8 cellular contexts compared by ENCODE assay signal in the genomic region with DNA sequence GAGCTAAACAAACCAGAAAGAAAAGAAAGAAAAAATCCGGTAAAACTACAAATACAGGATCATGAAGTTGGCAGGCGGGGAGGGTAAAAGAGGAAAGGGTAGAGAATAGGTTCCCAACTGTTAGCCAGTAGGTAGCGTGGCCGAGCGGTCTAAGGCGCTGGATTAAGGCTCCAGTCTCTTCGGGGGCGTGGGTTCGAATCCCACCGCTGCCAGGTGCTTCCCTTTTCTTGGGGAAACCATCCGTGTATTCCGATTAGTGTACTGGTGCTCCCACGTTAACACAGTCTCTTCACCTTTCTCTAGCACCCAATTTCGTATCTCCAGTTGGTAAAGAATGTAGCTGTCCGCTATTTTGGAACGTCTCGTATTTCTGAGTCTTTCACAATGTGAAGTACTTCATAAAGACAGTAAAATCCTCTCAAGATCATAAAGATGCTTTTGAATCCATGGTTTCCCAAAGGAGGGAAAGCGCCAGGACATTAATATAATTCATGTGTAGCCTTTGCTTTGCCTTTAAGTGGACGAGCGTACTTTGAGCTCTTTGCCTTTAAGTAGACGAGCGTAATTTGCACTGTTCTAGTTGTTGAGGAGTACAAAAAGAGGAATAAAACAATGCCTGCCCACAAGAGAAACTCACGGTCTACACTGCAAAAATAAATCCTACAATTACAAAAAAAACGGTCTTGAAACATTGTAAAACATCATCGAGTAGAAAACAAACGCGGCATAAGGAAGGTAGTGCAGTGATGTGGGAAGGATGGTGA. TPM values are rescaled to one million over a fixed set of nuclear protein-coding genes. Genes with fewer than 3 reads are reported as not detected.
DNase-seq lines count a peak whose midpoint lies in the region; ATAC-seq, FAIRE-seq and TF ChIP-seq lines count a peak whose summit lies in the region.

No MANE protein-coding gene starts in this region.

- TF ChIP-seq CTCF in progenitor cell of endocrine pancreas (IDR thresholded peaks at IDR 0.05; ENCODE audit: unreplicated experiment) = no peak

- no peaks in the 10 kb centered on the region for H3K36me3 Mint-ChIP-seq in progenitor cell of endocrine pancreas (ENCODE audit: insufficient read depth)

- intact Hi-C loops in left ventricle myocardium superior (cut with micrococcal nuclease) = loop anchor here (5.0 kb wide), 1 partner anchor 72 kb away; the partner anchor contains the start of gene RNASE4

- ATAC-seq in left ventricle myocardium superior (peak; percentile 74), GM21526 (IDR thresholded peaks at IDR 0.05; ENCODE audit: low FRiP score, unreplicated experiment) (no peak)

- H3K27ac Mint-ChIP-seq in progenitor cell of endocrine pancreas = no peak overlapping the region

- H3K4me3 Mint-ChIP-seq in progenitor cell of endocrine pancreas (ENCODE audit: low read depth) = no peak overlapping the region

- DNase-seq in GM18507 (ENCODE audit: extremely low spot score, insufficient read length, low read depth) (no peak), NCI-H1105 treated with DMSO at 0.1 percent for 48 hours (lab: John Stamatoyannopoulos, UW) (peak; percentile 77), T follicular helper cell (ENCODE audit: low read depth) (peak; percentile 56), amniotic stem cell (lab: John Stamatoyannopoulos, UW) (peak; percentile 54), left ventricle myocardium superior (peak; percentile 86), progenitor cell of endocrine pancreas (ENCODE audit: low spot score, unreplicated experiment) (peak; percentile 69), ureter (ENCODE audit: low spot score) (peak; percentile 83)

- peaks cover 3% of the 10 kb centered on the region for H3K4me1 Mint-ChIP-seq in progenitor cell of endocrine pancreas (ENCODE audit: low read depth)

- H3K27me3 Mint-ChIP-seq in progenitor cell of endocrine pancreas = no peaks in the 10 kb centered on the region

- no peaks in the 10 kb centered on the region for H3K9me3 Mint-ChIP-seq in progenitor cell of endocrine pancreas (ENCODE audit: low read depth)

- peak; percentile 5 for FAIRE-seq in GM18507 (lab: Jason Lieb, UNC)

RNA-seq across cellular contexts. Expression of gene RNASE12, which starts 19.0 kb away (rescaled TPM):
- not detected for total RNA-seq in left ventricle myocardium superior
- total RNA-seq in progenitor cell of endocrine pancreas = not detected in 2 replicates
- total RNA-seq in ureter = not detected

RNA-seq across cellular contexts. Expression of gene RNASE11, which starts 22.4 kb away (rescaled TPM):
- total RNA-seq in left ventricle myocardium superior (not detected), progenitor cell of endocrine pancreas (not detected in 2 replicates), ureter (not detected)

RNA-seq across cellular contexts. Expression of gene OR6S1, which starts 31.3 kb away (rescaled TPM):
- not detected for total RNA-seq in left ventricle myocardium superior
- not detected in 2 replicates for total RNA-seq in progenitor cell of endocrine pancreas
- not detected for total RNA-seq in ureter

RNA-seq across cellular contexts. Expression of gene RNASE9, which starts 49.3 kb away (rescaled TPM):
- total RNA-seq in left ventricle myocardium superior = not detected
- not detected in 2 replicates for total RNA-seq in progenitor cell of endocrine pancreas
- total RNA-seq in ureter = not detected
